Comparison of ENCODE assay signal across 21 cellular contexts in the genomic region with DNA sequence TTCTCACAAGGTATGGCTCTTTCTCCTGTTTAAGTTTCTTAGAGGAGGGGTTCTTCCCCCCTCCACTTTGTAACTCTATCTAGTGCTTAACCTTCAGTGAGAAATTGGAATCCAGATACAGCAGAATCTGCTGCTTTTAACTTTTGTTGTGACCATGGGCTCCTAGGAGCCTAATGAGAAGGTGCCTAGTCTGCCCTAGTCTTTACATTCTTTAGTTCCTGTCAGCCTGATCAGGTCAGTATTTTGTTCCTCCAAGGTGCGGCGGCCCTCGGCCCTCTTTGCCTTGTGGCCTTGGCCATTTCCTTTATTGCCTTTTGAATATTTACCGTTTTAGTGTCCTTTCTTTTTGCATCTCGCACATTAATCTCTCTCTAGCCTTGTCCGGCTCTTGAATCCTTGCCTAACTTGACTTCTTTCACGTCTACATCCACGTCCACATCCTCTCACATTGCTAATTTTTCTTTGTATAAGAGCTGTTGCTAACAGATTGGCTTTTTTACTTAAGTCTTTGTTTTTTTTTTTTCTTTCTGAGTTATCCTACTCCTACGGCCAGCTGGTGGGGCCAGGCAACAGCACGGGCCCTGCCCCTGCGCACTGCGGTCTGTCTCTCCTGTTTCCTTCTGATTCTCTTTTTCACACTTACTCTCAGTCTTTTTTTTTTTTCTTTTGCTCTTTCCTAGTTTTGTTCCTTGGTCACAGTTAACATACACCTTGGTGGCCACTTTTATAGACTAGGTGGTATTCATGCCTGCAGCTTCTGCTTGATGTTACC. TPM values are rescaled to one million over a fixed set of nuclear protein-coding genes. Genes with fewer than 3 reads are reported as not detected.
DNase-seq lines count a peak whose midpoint lies in the region; ATAC-seq, FAIRE-seq and TF ChIP-seq lines count a peak whose summit lies in the region.
"Had no signal": no experiment of that assay in that cellular context is flagged by ENCODE, and none has a peak within 500 bp of the region (broad histone marks: within the 10 kb centered on the region; RNA-seq: fewer than 3 reads in every experiment).

No MANE protein-coding gene starts in this region.

- CTCF ChIA-PET in K562 (lab: Yijun Ruan, JAX; ENCODE audit: low intra/inter-chr PET ratio), result interaction anchor here (0.6 kb wide), 1 partner anchor 955 kb away, joined by 4 read pairs; no protein-coding TSS in a partner anchor

- H3K9me3 ChIP-seq in K562 (replicated peaks; ENCODE audit: control insufficient read depth, insufficient read depth, low read depth, low read length) (no peaks in the 10 kb centered on the region), keratinocyte (ENCODE audit: control insufficient read depth, low read depth, low read length) (no peaks in the 10 kb centered on the region), pancreas (no peaks in the 10 kb centered on the region), MG63 (no peaks in the 10 kb centered on the region), small intestine (ENCODE audit: control insufficient read depth, low read depth) (no peaks in the 10 kb centered on the region)
- H3K9me3 ChIP-seq: BE2C, HAP-1 had no signal

- FAIRE-seq in K562 (lab: Jason Lieb, UNC), result no peak
- FAIRE-seq in keratinocyte (lab: Jason Lieb, UNC), result peak; percentile 9
- FAIRE-seq in pancreas (lab: Jason Lieb, UNC), result no peak
- FAIRE-seq in small intestine (lab: Jason Lieb, UNC), result no peak
- FAIRE-seq: A204.1, GM12878 had no signal

- POLR2A ChIA-PET in K562 (lab: Yijun Ruan, JAX), result interaction anchor here (0.6 to 1.4 kb wide), 3 partner anchors 14 to 490 kb away, joined by 3 read pairs; no protein-coding TSS in a partner anchor

- H3K4me3 ChIP-seq in K562, result no peak overlapping the region
- no peak overlapping the region for H3K4me3 ChIP-seq in keratinocyte (ENCODE audit: control insufficient read depth in 2 of 3, extremely low read depth in 1 of 3, insufficient read depth in 2 of 3, low read depth in 1 of 3, low read length in 3 of 3)
- H3K4me3 ChIP-seq in pancreas, result no peak overlapping the region
- no peak overlapping the region for H3K4me3 ChIP-seq in MG63
- no peak overlapping the region for H3K4me3 ChIP-seq in small intestine (ENCODE audit: low read depth in 1 of 2, low read length in 2 of 2)
- H3K4me3 ChIP-seq: GM12878, HAP-1 had no signal

- BruUV-seq in K562 (replicated peaks; lab: Mats Ljungman, UMichigan), result no TSS peak

- H3K4me1 ChIP-seq in K562 (replicated peaks in 1 of 2; ENCODE audit: control insufficient read depth in 2 of 2, insufficient read depth in 2 of 2, low read length in 2 of 2) (no peaks in the 10 kb centered on the region; a peak in 2 of 5 replicates), keratinocyte (ENCODE audit: control insufficient read depth, extremely low read depth, insufficient read depth, low read length) (peaks cover 3% of the 10 kb centered on the region), pancreas (peaks cover 11 to 13% (median 13%) of the 10 kb centered on the region in 3 donors), small intestine (ENCODE audit: control insufficient read depth in 2 of 2, insufficient read depth in 1 of 2, low read depth in 1 of 2, low read length in 1 of 2) (no peaks in the 10 kb centered on the region)
- H3K4me1 ChIP-seq: BE2C, HAP-1 had no signal

- TF ChIP-seq CTCF in K562 (IDR thresholded peaks at IDR 0.05 in 2 of 3, conservative IDR thresholded peaks at IDR 0.05 in 1 of 3; ENCODE audit: insufficient read depth in 2 of 3, low read depth in 1 of 3, low read length in 3 of 3) (no peak), keratinocyte (optimal IDR thresholded peaks at IDR 0.05 in 1 of 3, IDR thresholded peaks at IDR 0.05 in 1 of 3, conservative IDR thresholded peaks at IDR 0.05 in 1 of 3; ENCODE audit: extremely low read depth in 1 of 3, insufficient read depth in 2 of 3, low read length in 3 of 3) (no peak), pancreas (IDR thresholded peaks at IDR 0.05) (no peak)

- 70% methylated on average over 12 of the region's 12 CpGs for WGBS in K562 (ENCODE audit: insufficient coverage, low coverage, missing lambda C conversion rate)
- 48 to 50% methylated on average over 12 of the region's 12 CpGs for WGBS in pancreas, 2 donors
- 81 to 94% (median 92%) methylated on average over 12 of the region's 12 CpGs for WGBS in small intestine, 3 donors

- H3K27me3 ChIP-seq in K562 (ENCODE audit: control insufficient read depth in 2 of 2, insufficient read depth in 2 of 2, low read length in 2 of 2) (no peaks in the 10 kb centered on the region), keratinocyte (ENCODE audit: control insufficient read depth, extremely low read depth, insufficient read depth, low read length) (no peaks in the 10 kb centered on the region), pancreas (no peaks in the 10 kb centered on the region), MG63 (0 out of 2 replicates have a peak, but pooled peaks cover 2% of the 10 kb centered on the region), small intestine (ENCODE audit: control insufficient read depth in 2 of 2, insufficient read depth in 2 of 2, low read length in 2 of 2) (no peaks in the 10 kb centered on the region)
- H3K27me3 ChIP-seq: BE2C had no signal

- TF ChIP-seq POLR2A in K562 (conservative IDR thresholded peaks at IDR 0.05), result no peak

- dilution Hi-C loops in keratinocyte (cut with MboI; ENCODE audit: extremely low pct_ligation_motif_present, low sequenced_read_pairs), result no loop called here

- DNase-seq in K562 (ENCODE audit: extremely low read depth in 1 of 4, low spot score in 3 of 4) (no peak), keratinocyte (ENCODE audit: low read depth, low spot score) (no peak), pancreas (no peak), SKM-1 (lab: John Stamatoyannopoulos, UW; ENCODE audit: unreplicated experiment) (no peak), MG63 (no peak), small intestine (no peak)
- DNase-seq: ACHN; BE2C; C1 segment of cervical spinal cord; CD4-positive, CD25-positive, alpha-beta regulatory T cell; CD8-positive, alpha-beta memory T cell; COR-L47; DMS 273 treated with DMSO at 0.1 percent for 48 hours; DMS53; DND-41; EL had no signal

- H3K9ac ChIP-seq in K562 (ENCODE audit: insufficient read depth in 1 of 2, low read depth in 2 of 2, low read length in 2 of 2) (no peak overlapping the region), keratinocyte (ENCODE audit: control insufficient read depth, extremely low read depth, insufficient read depth, low read length) (no peak overlapping the region)

- H3K36me3 ChIP-seq in K562 (ENCODE audit: control insufficient read depth, insufficient read depth, low read length) (no peaks in the 10 kb centered on the region), keratinocyte (ENCODE audit: control insufficient read depth in 2 of 2, extremely low read depth in 1 of 2, insufficient read depth in 2 of 2, low read length in 2 of 2) (no peaks in the 10 kb centered on the region), pancreas (no peaks in the 10 kb centered on the region), MG63 (no peaks in the 10 kb centered on the region), small intestine (ENCODE audit: control insufficient read depth in 2 of 2, insufficient read depth in 2 of 2, low read length in 2 of 2) (no peaks in the 10 kb centered on the region)
- H3K36me3 ChIP-seq: BE2C, HAP-1 had no signal

- no peak overlapping the region for H3K27ac ChIP-seq in K562 (ENCODE audit: extremely low read depth, low read depth, low read length)
- no peak overlapping the region for H3K27ac ChIP-seq in keratinocyte (ENCODE audit: control insufficient read depth, insufficient read depth, low read length)
- H3K27ac ChIP-seq in pancreas, result peak overlapping the region in 2 of 4 donors; percentile 6 to 60
- no peak overlapping the region for H3K27ac ChIP-seq in small intestine (ENCODE audit: low read depth in 1 of 2, low read length in 1 of 2)
- H3K27ac ChIP-seq: HL-60 had no signal

- no peaks in the 10 kb centered on the region for H3K9me1 ChIP-seq in K562 (ENCODE audit: control insufficient read depth, insufficient read depth, low read length)
- no peaks in the 10 kb centered on the region for H3K9me1 ChIP-seq in keratinocyte (ENCODE audit: control insufficient read depth, extremely low read depth, insufficient read depth, low read length)

- H3K79me2 ChIP-seq in K562 (ENCODE audit: control insufficient read depth, insufficient read depth, low read length) (no peaks in the 10 kb centered on the region), keratinocyte (ENCODE audit: control insufficient read depth, insufficient read depth, low read length) (no peaks in the 10 kb centered on the region)

- ATAC-seq in K562 (peak; percentile 76), pancreas (peak; percentile 39 to 62 (median 57)), HG03378 (IDR thresholded peaks at IDR 0.05; ENCODE audit: unreplicated experiment) (no peak)
- ATAC-seq: GM12878 had no signal

- H3K4me2 ChIP-seq in K562 (ENCODE audit: insufficient read depth, low read length), result no peak overlapping the region
- no peak overlapping the region for H3K4me2 ChIP-seq in keratinocyte (ENCODE audit: control insufficient read depth, extremely low read depth, insufficient read depth, low read depth, low read length)

- no peak for TF ChIP-seq RAD21 in K562 (CRISPR knock-in tag; conservative IDR thresholded peaks at IDR 0.05 in 1 of 2, IDR thresholded peaks at IDR 0.05 in 1 of 2)

- in situ Hi-C loops in K562 (cut with MboI), result no loop called here

- TF ChIP-seq EP300 in K562 (IDR thresholded peaks at IDR 0.05; ENCODE audit: low read length), result no peak

- no peaks in the 10 kb centered on the region for H4K20me1 ChIP-seq in K562 (replicated peaks; ENCODE audit: control insufficient read depth, insufficient read depth, low read length)
- no peaks in the 10 kb centered on the region for H4K20me1 ChIP-seq in keratinocyte (ENCODE audit: control insufficient read depth, extremely low read depth, insufficient read depth, low read length)

- peak overlapping the region; percentile 83 for H2AFZ ChIP-seq in K562 (ENCODE audit: low read depth, low read length)
- H2AFZ ChIP-seq in keratinocyte (ENCODE audit: control insufficient read depth, low read length), result no peak overlapping the region

- intact Hi-C loops in K562 (cut with micrococcal nuclease), result no loop called here
- intact Hi-C loops in pancreas (cut with DNase I), result no loop called here

RNA-seq across cellular contexts. Expression of gene SFPQ, which starts 49.0 kb away (rescaled TPM):
- total RNA-seq in K562 (2011; cell fraction: chromatin; rRNA removed; ENCODE audit: low replicate concordance), result 205 and 671 TPM in 2 replicates
- 112 and 137 TPM in 2 replicates for total RNA-seq in K562 (2011; cell fraction: nucleolus; rRNA removed)
- total RNA-seq in K562 (2011; cell fraction: nucleoplasm; rRNA removed), result 370 and 701 TPM in 2 replicates
- total RNA-seq in K562 (2014; rRNA removed) (346 and 402 TPM in 2 replicates), K562 (2014; rRNA removed; fragmentation: Illumina TruSeq; extraction: Trizol) (477 and 544 TPM in 2 replicates), K562 (2015; rRNA removed; fragmentation: Illumina TruSeq; extraction: Trizol) (480 and 510 TPM in 2 replicates), K562 (2021) (341 and 367 TPM in 2 replicates), pancreas (100 to 1,000 TPM in 2 of 6 donors, 10 to 100 TPM in 4; 63.4 to 112 (median 84.7) TPM)
- polyA plus RNA-seq in K562 (2011; rRNA removed) (135 and 164 TPM in 2 replicates), K562 (2014; fragmentation: Illumina TruSeq; extraction: Trizol) (501 and 562 TPM in 2 replicates), K562 (2014; fragmentation: Nextera tagmentation; extraction: Ambion mirVana) (10 to 100 TPM; 69.7 to 73.4 TPM), K562 (2014; rRNA removed) (266 and 399 TPM in 2 replicates), keratinocyte (61.6 to 150 TPM (median 117 TPM) in 3 replicates), pancreas (100 to 1,000 TPM; 190 to 267 TPM), small intestine (100 to 1,000 TPM in 2 of 3 donors, 10 to 100 TPM in 1; 93.8 to 149 (median 144) TPM)
- 48.2 and 57.6 TPM in 2 replicates for polyA plus RNA-seq in K562 (2011; cell fraction: cytosol; rRNA removed)
- 222 and 300 TPM in 2 replicates for polyA plus RNA-seq in K562 (2011; cell fraction: nucleus; rRNA removed)
- polyA plus RNA-seq in K562 (2012), result 216 and 359 TPM in 2 replicates
- 261 and 336 TPM in 2 replicates for polyA minus RNA-seq in K562 (2011; rRNA and poly(A)+ RNA removed)
- 91.0 and 96.7 TPM in 2 replicates for polyA minus RNA-seq in K562 (2011; cell fraction: cytosol; rRNA and poly(A)+ RNA removed)
- polyA minus RNA-seq in K562 (2011; cell fraction: nucleus; rRNA and poly(A)+ RNA removed), result 163 and 287 TPM in 2 replicates
- 525 TPM for polyA plus RNA-seq in keratinocyte (2011; ENCODE audit: low read depth)
- polyA plus RNA-seq in keratinocyte (2011; cell fraction: cytosol; rRNA removed), result 58.5 and 59.3 TPM in 2 replicates
- 172 and 234 TPM in 2 replicates for polyA plus RNA-seq in keratinocyte (2011; cell fraction: nucleus; rRNA removed)
- polyA plus RNA-seq in keratinocyte (2012; ENCODE audit: low replicate concordance), result 173 and 242 TPM in 2 replicates
- polyA minus RNA-seq in keratinocyte, result 16.2 to 95.6 TPM (median 28.2 TPM) in 3 replicates
- polyA minus RNA-seq in keratinocyte (2011; cell fraction: cytosol; rRNA and poly(A)+ RNA removed), result 32.4 TPM
- polyA minus RNA-seq in keratinocyte (2011; cell fraction: nucleus; rRNA and poly(A)+ RNA removed), result 58.2 and 101 TPM in 2 replicates
- 232 and 410 TPM in 2 replicates for total RNA-seq in MG63 (2014; rRNA removed; shearing (Covaris generic); ENCODE audit: low replicate concordance)
